In the genomic region with DNA sequence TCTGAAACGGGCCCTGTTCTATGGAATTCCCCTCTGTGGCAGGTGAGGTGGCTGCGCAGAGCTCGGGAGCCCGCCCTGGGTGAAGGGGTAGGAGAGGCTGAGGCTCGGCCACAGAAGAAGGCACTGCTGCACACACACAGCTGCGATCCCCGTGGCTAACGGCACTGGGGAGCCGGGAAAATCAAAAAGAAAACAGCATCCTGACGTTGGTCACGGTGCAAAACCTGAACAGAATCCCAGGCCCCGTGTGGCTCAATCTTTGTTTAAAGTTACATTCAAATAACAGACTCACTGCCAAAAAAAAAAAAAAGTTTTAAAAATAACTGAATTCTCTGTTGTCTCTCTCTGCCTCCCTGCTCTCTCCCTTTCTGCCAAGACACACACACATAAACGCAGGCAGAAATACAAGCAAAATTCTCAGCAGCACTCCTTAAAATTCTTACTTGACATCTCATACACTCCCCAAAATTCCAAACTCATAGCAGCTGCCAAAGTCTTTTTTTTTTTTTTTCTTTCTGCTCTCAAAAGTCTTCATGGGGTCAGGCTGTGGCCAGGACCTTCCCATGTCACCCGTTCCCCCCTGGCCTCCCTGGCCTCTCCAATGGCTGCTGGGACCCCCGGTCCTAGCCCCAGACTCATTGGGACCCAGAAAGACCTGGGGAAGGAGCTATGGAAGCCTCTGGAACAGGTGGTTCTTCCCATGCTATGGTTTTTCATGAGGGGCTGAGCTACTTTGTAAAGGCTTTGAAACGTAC, we compare ENCODE assay signal across 16 cellular contexts.
DNase-seq lines count a peak whose midpoint lies in the region; ATAC-seq, FAIRE-seq and TF ChIP-seq lines count a peak whose summit lies in the region.
"Had no signal": no experiment of that assay in that cellular context is flagged by ENCODE, and none has a peak within 500 bp of the region (broad histone marks: within the 10 kb centered on the region; RNA-seq: fewer than 3 reads in every experiment).

No MANE protein-coding gene starts in this region.

- TF ChIP-seq CTCF in astrocyte (IDR thresholded peaks at IDR 0.05; ENCODE audit: insufficient read depth, low read depth, low read length) (no peak), nephron progenitor cell (IDR thresholded peaks at IDR 0.05) (no peak), type B pancreatic cell (conservative IDR thresholded peaks at IDR 0.05) (no peak)

- H3K4me2 ChIP-seq in astrocyte (ENCODE audit: low read length) = no peak overlapping the region

- no peak overlapping the region for H2AFZ ChIP-seq in astrocyte (ENCODE audit: low read depth, low read length)

- H3K36me3 ChIP-seq in astrocyte (ENCODE audit: insufficient read depth, low read length) = no peaks in the 10 kb centered on the region
- H3K36me3 ChIP-seq: neutrophil had no signal

- H3K9me3 Mint-ChIP-seq in astrocyte (ENCODE audit: unreplicated experiment) = no peaks in the 10 kb centered on the region
- no peaks in the 10 kb centered on the region for H3K9me3 Mint-ChIP-seq in nephron progenitor cell
- H3K9me3 Mint-ChIP-seq in type B pancreatic cell = peaks cover 4% of the 10 kb centered on the region
- H3K9me3 Mint-ChIP-seq: activated naive CD4-positive, alpha-beta T cell treated with anti-CD3 and anti-CD28 coated beads, Interleukin-2, amount 50 U/mL, for 24 hours; effector memory CD8-positive, alpha-beta T cell; memory B cell; stimulated activated naive CD8-positive, alpha-beta T cell treated with anti-CD3 and anti-CD28 coated beads, Interleukin-15, Interleukin-2, amounts not matched to agents 100 ng/mL and 50 ng/mL, for 24 hours had no signal

- no peaks in the 10 kb centered on the region for H3K9me3 ChIP-seq in astrocyte (ENCODE audit: insufficient read depth, low read depth, low read length)
- H3K9me3 ChIP-seq: neutrophil had no signal

- H3K4me3 Mint-ChIP-seq in astrocyte (ENCODE audit: unreplicated experiment) (no peak overlapping the region), nephron progenitor cell (no peak overlapping the region), type B pancreatic cell (peak overlapping the region; percentile 8)
- H3K4me3 Mint-ChIP-seq: activated naive CD4-positive, alpha-beta T cell treated with anti-CD3 and anti-CD28 coated beads, Interleukin-2, amount 50 U/mL, for 24 hours; effector memory CD8-positive, alpha-beta T cell; memory B cell; stimulated activated naive CD8-positive, alpha-beta T cell treated with anti-CD3 and anti-CD28 coated beads, Interleukin-15, Interleukin-2, amounts not matched to agents 100 ng/mL and 50 ng/mL, for 24 hours had no signal

- DNase-seq in astrocyte (ENCODE audit: low read depth) = peak; percentile 23
- DNase-seq in left cardiac atrium = no peak
- no peak for DNase-seq in nephron progenitor cell
- peak; percentile 53 for DNase-seq in type B pancreatic cell (ENCODE audit: extremely low spot score, unreplicated experiment)
- DNase-seq in GM12892 (ENCODE audit: insufficient read length) = no peak
- DNase-seq in COLO668 (lab: John Stamatoyannopoulos, UW; ENCODE audit: unreplicated experiment) = no peak
- DNase-seq: activated CD4-positive, CD25-positive, alpha-beta regulatory T cell treated with anti-CD3 and anti-CD28 coated beads, Interleukin-2, amount 50 U/mL, for 72 hours; effector memory CD8-positive, alpha-beta T cell; NCI-H1092 had no signal

- H3K36me3 Mint-ChIP-seq in astrocyte (ENCODE audit: low read depth, unreplicated experiment) (peaks cover 3% of the 10 kb centered on the region), nephron progenitor cell (ENCODE audit: low read depth) (no peaks in the 10 kb centered on the region), type B pancreatic cell (no peaks in the 10 kb centered on the region)
- H3K36me3 Mint-ChIP-seq: activated naive CD4-positive, alpha-beta T cell treated with anti-CD3 and anti-CD28 coated beads, Interleukin-2, amount 50 U/mL, for 24 hours; memory B cell had no signal

- H4K20me1 ChIP-seq in astrocyte (ENCODE audit: insufficient read depth, low read length) = no peaks in the 10 kb centered on the region

- H3K27ac ChIP-seq in astrocyte (ENCODE audit: low read depth, low read length) = no peak overlapping the region
- H3K27ac ChIP-seq: neutrophil had no signal

- no peak overlapping the region for H3K4me3 ChIP-seq in astrocyte (ENCODE audit: insufficient read depth, low read depth, low read length)

- H3K27me3 Mint-ChIP-seq in astrocyte (ENCODE audit: low read depth, unreplicated experiment) = peaks cover 46% of the 10 kb centered on the region
- H3K27me3 Mint-ChIP-seq in nephron progenitor cell (ENCODE audit: low read depth, poor library complexity) = peaks cover 12% of the 10 kb centered on the region
- no peaks in the 10 kb centered on the region for H3K27me3 Mint-ChIP-seq in type B pancreatic cell
- H3K27me3 Mint-ChIP-seq: stimulated activated naive CD8-positive, alpha-beta T cell treated with anti-CD3 and anti-CD28 coated beads, Interleukin-15, Interleukin-2, amounts not matched to agents 100 ng/mL and 50 ng/mL, for 24 hours had no signal

- ATAC-seq in left cardiac atrium (peak; percentile 69 to 85), HG03135 (IDR thresholded peaks at IDR 0.05; ENCODE audit: unreplicated experiment) (no peak), GM18520 (IDR thresholded peaks at IDR 0.05; ENCODE audit: unreplicated experiment) (no peak)
- ATAC-seq: effector memory CD8-positive, alpha-beta T cell had no signal

- H3K27ac Mint-ChIP-seq in astrocyte (ENCODE audit: unreplicated experiment) = no peak overlapping the region
- peak overlapping the region; percentile 77 for H3K27ac Mint-ChIP-seq in nephron progenitor cell
- peak overlapping the region; percentile 32 for H3K27ac Mint-ChIP-seq in type B pancreatic cell
- H3K27ac Mint-ChIP-seq: activated naive CD4-positive, alpha-beta T cell treated with anti-CD3 and anti-CD28 coated beads, Interleukin-2, amount 50 U/mL, for 24 hours; effector memory CD8-positive, alpha-beta T cell; memory B cell; stimulated activated naive CD8-positive, alpha-beta T cell treated with anti-CD3 and anti-CD28 coated beads, Interleukin-15, Interleukin-2, amounts not matched to agents 100 ng/mL and 50 ng/mL, for 24 hours had no signal

- no peaks in the 10 kb centered on the region for H3K79me2 ChIP-seq in astrocyte (ENCODE audit: insufficient read depth, low read length)

- H3K4me1 Mint-ChIP-seq in astrocyte (ENCODE audit: low read depth, unreplicated experiment) (no peaks in the 10 kb centered on the region), nephron progenitor cell (peaks cover 70% of the 10 kb centered on the region), type B pancreatic cell (ENCODE audit: unreplicated experiment) (peaks cover 23% of the 10 kb centered on the region)
- H3K4me1 Mint-ChIP-seq: activated naive CD4-positive, alpha-beta T cell treated with anti-CD3 and anti-CD28 coated beads, Interleukin-2, amount 50 U/mL, for 24 hours; memory B cell had no signal

- intact Hi-C loops in left cardiac atrium (cut with DNase I) = no loop called here

- FAIRE-seq in astrocyte (lab: Jason Lieb, UNC) = no peak
- FAIRE-seq in GM12892 (lab: Jason Lieb, UNC) = no peak
- FAIRE-seq: D721Med had no signal

- H3K27me3 ChIP-seq in astrocyte (ENCODE audit: insufficient read depth, low read length) = peaks cover 3% of the 10 kb centered on the region
- H3K27me3 ChIP-seq: neutrophil had no signal

- H3K4me1 ChIP-seq in astrocyte (ENCODE audit: insufficient read depth, low read length) = no peaks in the 10 kb centered on the region

- no peak for TF ChIP-seq POLR2A in GM12892 (IDR thresholded peaks at IDR 0.05; ENCODE audit: low read depth, low read length)

- no peak overlapping the region for H3K9ac ChIP-seq in astrocyte (ENCODE audit: low read length)

Comparison
In these comparisons a context has a peak if more than half of its experiments do, and no peak if none do; other contexts are left out.
1. DNase-seq: peak in astrocyte (single experiment) and type B pancreatic cell (single experiment); none in left cardiac atrium (single experiment), nephron progenitor cell (single experiment), GM12892 (single experiment) and COLO668 (single experiment).
2. ATAC-seq: peak in left cardiac atrium (2 of 2); none in HG03135 (single experiment) and GM18520 (single experiment).